21 cellular contexts compared by ENCODE assay signal in the genomic region with DNA sequence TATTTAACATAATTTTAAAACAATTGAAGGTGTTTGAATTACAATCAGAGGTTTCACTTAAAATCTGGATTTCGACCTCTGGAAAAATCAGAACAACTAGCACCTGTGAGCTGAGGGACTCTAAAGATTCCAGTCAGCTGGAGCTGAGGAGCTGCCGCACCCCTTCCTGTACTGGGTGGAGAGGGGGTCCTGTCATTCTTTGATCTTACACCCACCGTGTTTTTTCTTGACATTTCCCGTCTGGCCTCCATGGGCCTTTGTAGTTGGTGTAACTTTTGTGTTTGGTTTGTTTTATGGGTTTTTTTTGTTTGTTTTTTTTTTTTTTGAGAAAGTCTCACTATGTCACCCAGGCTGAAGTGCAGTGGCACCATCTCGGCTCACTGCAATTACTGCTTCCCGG.
"Had no signal": no experiment of that assay in that cellular context is flagged by ENCODE, and none has a peak within 500 bp of the region (broad histone marks: within the 10 kb centered on the region; RNA-seq: fewer than 3 reads in every experiment).

No MANE protein-coding gene starts in this region.

- H3K4me1 ChIP-seq: SJSA1 had no signal

- H3K27ac ChIP-seq: SJSA1, SK-N-MC had no signal

- H3K27me3 ChIP-seq: SJSA1 had no signal

- H3K4me3 ChIP-seq: SJSA1, SK-N-MC had no signal

- H3K9me3 ChIP-seq: SJSA1 had no signal

- DNase-seq: KBM-7, MV-4-11, NCI-H1048, NCI-H1105, NCI-H1417, NCI-H1436 treated with DMSO at 0.1 percent for 48 hours, NCI-H1694 treated with DMSO at 0.1 percent for 48 hours, NCI-H1930, NCI-H2081, NCI-H2171, NCI-H226, NCI-H446, NCI-H510A, NCI-H524 treated with DMSO at 0.1 percent for 48 hours, NCI-H69, NCI-H774, Right ventricle myocardium superior, RPMI8226, SIG-M5 had no signal
